Comparison of ENCODE assay signal across 22 cellular contexts in genomic region chr4:99437686-99438577, GRCh38. TPM values are rescaled to one million over a fixed set of nuclear protein-coding genes. Genes with fewer than 3 reads are reported as not detected.
A peak's percentile ranks its signal among the peaks of the same experiment; 100 is the strongest.
DNase-seq lines count a peak whose midpoint lies in the region; ATAC-seq, FAIRE-seq and TF ChIP-seq lines count a peak whose summit lies in the region.
"Had no signal": no experiment of that assay in that cellular context is flagged by ENCODE, and none has a peak within 500 bp of the region (broad histone marks: within the 10 kb centered on the region; RNA-seq: fewer than 3 reads in every experiment).

No MANE protein-coding gene starts in this region.

- no peaks in the 10 kb centered on the region for H3K36me3 Mint-ChIP-seq in activated T-cell treated with anti-CD3 and anti-CD28 coated beads, Interleukin-2, amount 50 U/mL, for 24 hours (ENCODE audit: low read depth)
- H3K36me3 Mint-ChIP-seq: activated CD8-positive, alpha-beta memory T cell treated with anti-CD3 and anti-CD28 coated beads, Interleukin-2, amount 10 ng/mL, durations not matched to agents 7 days and 5 days had no signal

- H3K9me1 ChIP-seq in keratinocyte (ENCODE audit: control insufficient read depth, extremely low read depth, insufficient read depth, low read length): no peaks in the 10 kb centered on the region

- no peak for TF ChIP-seq CTCF in RWPE2 (IDR thresholded peaks at IDR 0.05; ENCODE audit: poor library complexity, severe bottlenecking)
- TF ChIP-seq CTCF in keratinocyte (optimal IDR thresholded peaks at IDR 0.05 in 1 of 3, IDR thresholded peaks at IDR 0.05 in 1 of 3, conservative IDR thresholded peaks at IDR 0.05 in 1 of 3; ENCODE audit: extremely low read depth in 1 of 3, insufficient read depth in 2 of 3, low read length in 3 of 3): no peak
- no peak for TF ChIP-seq CTCF in suprapubic skin (IDR thresholded peaks at IDR 0.05)

- H2AFZ ChIP-seq in keratinocyte (ENCODE audit: control insufficient read depth, low read length): peak overlapping the region; percentile 83

- H3K4me1 ChIP-seq in RWPE2 (ENCODE audit: insufficient read depth, poor library complexity, severe bottlenecking): no peaks in the 10 kb centered on the region
- H3K4me1 ChIP-seq in keratinocyte (ENCODE audit: control insufficient read depth, extremely low read depth, insufficient read depth, low read length): peaks cover 20% of the 10 kb centered on the region
- H3K4me1 ChIP-seq in suprapubic skin: peaks cover 29% of the 10 kb centered on the region
- H3K4me1 ChIP-seq: testis had no signal

- H3K27ac Mint-ChIP-seq in activated T-cell treated with anti-CD3 and anti-CD28 coated beads, Interleukin-2, amount 50 U/mL, for 24 hours: no peak overlapping the region
- H3K27ac Mint-ChIP-seq: activated CD8-positive, alpha-beta memory T cell treated with anti-CD3 and anti-CD28 coated beads, Interleukin-2, amount 10 ng/mL, durations not matched to agents 7 days and 5 days; effector memory CD8-positive, alpha-beta T cell had no signal

- H3K79me2 ChIP-seq in keratinocyte (ENCODE audit: control insufficient read depth, insufficient read depth, low read length): no peaks in the 10 kb centered on the region

- H3K27me3 Mint-ChIP-seq in activated T-cell treated with anti-CD3 and anti-CD28 coated beads, Interleukin-2, amount 50 U/mL, for 24 hours: peaks cover 2% of the 10 kb centered on the region

- no peaks in the 10 kb centered on the region for H3K9me3 Mint-ChIP-seq in activated T-cell treated with anti-CD3 and anti-CD28 coated beads, Interleukin-2, amount 50 U/mL, for 24 hours
- H3K9me3 Mint-ChIP-seq: effector memory CD8-positive, alpha-beta T cell had no signal

- H3K36me3 ChIP-seq in RWPE2 (ENCODE audit: low read depth) (no peaks in the 10 kb centered on the region), keratinocyte (ENCODE audit: control insufficient read depth in 2 of 2, extremely low read depth in 1 of 2, insufficient read depth in 2 of 2, low read length in 2 of 2) (no peaks in the 10 kb centered on the region), suprapubic skin (no peaks in the 10 kb centered on the region)
- H3K36me3 ChIP-seq: ovary had no signal

- dilution Hi-C loops in keratinocyte (cut with MboI; ENCODE audit: extremely low pct_ligation_motif_present, low sequenced_read_pairs): no loop called here

- no peak overlapping the region for H3K4me3 Mint-ChIP-seq in activated T-cell treated with anti-CD3 and anti-CD28 coated beads, Interleukin-2, amount 50 U/mL, for 24 hours
- H3K4me3 Mint-ChIP-seq: activated CD8-positive, alpha-beta memory T cell treated with anti-CD3 and anti-CD28 coated beads, Interleukin-2, amount 10 ng/mL, durations not matched to agents 7 days and 5 days; effector memory CD8-positive, alpha-beta T cell had no signal

- H3K27ac ChIP-seq in RWPE2 (ENCODE audit: poor library complexity, severe bottlenecking) (no peak overlapping the region), keratinocyte (ENCODE audit: control insufficient read depth, insufficient read depth, low read length) (no peak overlapping the region), suprapubic skin (peak overlapping the region; percentile 77)
- H3K27ac ChIP-seq: ovary, testis had no signal

- peak; percentile 85 for FAIRE-seq in keratinocyte (lab: Jason Lieb, UNC)

- no peak overlapping the region for H3K4me3 ChIP-seq in RWPE2 (ENCODE audit: severe bottlenecking)
- peak overlapping the region in 2 of 3 experiments; percentile 2 to 11 for H3K4me3 ChIP-seq in keratinocyte (ENCODE audit: control insufficient read depth in 2 of 3, extremely low read depth in 1 of 3, insufficient read depth in 2 of 3, low read depth in 1 of 3, low read length in 3 of 3)
- no peak overlapping the region for H3K4me3 ChIP-seq in suprapubic skin
- H3K4me3 ChIP-seq: ovary, testis had no signal

- ATAC-seq in RWPE2 (ENCODE audit: low read depth): 0 out of 3 replicates have a peak, but pooled peaks have one; percentile 25
- no peak for ATAC-seq in GM18861 (IDR thresholded peaks at IDR 0.05; ENCODE audit: unreplicated experiment)
- ATAC-seq: activated CD8-positive, alpha-beta memory T cell treated with anti-CD3 and anti-CD28 coated beads, Interleukin-2, amount 10 ng/mL, durations not matched to agents 7 days and 5 days; effector memory CD8-positive, alpha-beta T cell; left cardiac atrium had no signal

- TF ChIP-seq EP300 in suprapubic skin (IDR thresholded peaks at IDR 0.05): no peak

- H3K27me3 ChIP-seq in RWPE2 (ENCODE audit: insufficient read depth, poor library complexity, severe bottlenecking) (no peaks in the 10 kb centered on the region), keratinocyte (ENCODE audit: control insufficient read depth, extremely low read depth, insufficient read depth, low read length) (no peaks in the 10 kb centered on the region), suprapubic skin (no peaks in the 10 kb centered on the region)
- H3K27me3 ChIP-seq: ovary, testis had no signal

- no peaks in the 10 kb centered on the region for H3K9me3 ChIP-seq in RWPE2 (ENCODE audit: severe bottlenecking)
- no peaks in the 10 kb centered on the region for H3K9me3 ChIP-seq in keratinocyte (ENCODE audit: control insufficient read depth, low read depth, low read length)
- H3K9me3 ChIP-seq in suprapubic skin: no peaks in the 10 kb centered on the region
- H3K9me3 ChIP-seq: ovary, testis had no signal

- TF ChIP-seq POLR2A in suprapubic skin (IDR thresholded peaks at IDR 0.05): no peak

- H4K20me1 ChIP-seq in keratinocyte (ENCODE audit: control insufficient read depth, extremely low read depth, insufficient read depth, low read length): no peaks in the 10 kb centered on the region

- H3K4me2 ChIP-seq in keratinocyte (ENCODE audit: control insufficient read depth, extremely low read depth, insufficient read depth, low read depth, low read length): peak overlapping the region; percentile 40

- DNase-seq in NCI-H2107 treated with DMSO at 0.1 percent for 48 hours (lab: John Stamatoyannopoulos, UW; ENCODE audit: unreplicated experiment) (peak; percentile 32), RWPE2 (ENCODE audit: low spot score) (no peak), keratinocyte (ENCODE audit: low read depth, low spot score) (no peak), suprapubic skin (ENCODE audit: low spot score in 2 of 2) (no peak), GOT3 (lab: John Stamatoyannopoulos, UW) (no peak)
- DNase-seq in activated T-cell treated with anti-CD3 and anti-CD28 coated beads, Interleukin-2, amount 50 U/mL, for 24 hours: no peak
- DNase-seq: activated CD8-positive, alpha-beta memory T cell treated with anti-CD3 and anti-CD28 coated beads, Interleukin-2, amount 10 ng/mL, durations not matched to agents 7 days and 5 days; activated effector memory CD4-positive, alpha-beta T cell treated with Interleukin-2 at 50 U/mL for 16 hours; amygdala; cerebellar nuclear complex; effector memory CD8-positive, alpha-beta T cell; H7; Karpas-422; left cardiac atrium; ovary; stimulated activated CD4-positive, alpha-beta T cell treated with anti-CD3 and anti-CD28 coated beads, Interleukin-4, amount 100 ng/mL, for 24 hours; T1000; testis had no signal

- peak overlapping the region; percentile 22 for H3K9ac ChIP-seq in keratinocyte (ENCODE audit: control insufficient read depth, extremely low read depth, insufficient read depth, low read length)

- WGBS in suprapubic skin: 32% methylated on average over 8 of the region's 8 CpGs

- H3K4me1 Mint-ChIP-seq in activated T-cell treated with anti-CD3 and anti-CD28 coated beads, Interleukin-2, amount 50 U/mL, for 24 hours (ENCODE audit: low read depth): no peaks in the 10 kb centered on the region
- H3K4me1 Mint-ChIP-seq: activated CD8-positive, alpha-beta memory T cell treated with anti-CD3 and anti-CD28 coated beads, Interleukin-2, amount 10 ng/mL, durations not matched to agents 7 days and 5 days had no signal

RNA-seq across cellular contexts. Expression of gene ADH7, which starts 2.8 kb away (rescaled TPM):
- 0.16 to 2.2 TPM (median 0.56 TPM) in 3 replicates for polyA plus RNA-seq in keratinocyte
- polyA plus RNA-seq in keratinocyte (2011; ENCODE audit: low read depth): 1.3 TPM
- polyA plus RNA-seq in keratinocyte (2011; cell fraction: cytosol; rRNA removed): 0.19 and 0.32 TPM in 2 replicates
- polyA plus RNA-seq in keratinocyte (2011; cell fraction: nucleus; rRNA removed): 0.51 and 0.85 TPM in 2 replicates
- 0.06 and 0.93 TPM in 2 replicates for polyA plus RNA-seq in keratinocyte (2012; ENCODE audit: low replicate concordance)
- polyA minus RNA-seq in keratinocyte: 1.6 TPM in 1 of 3 replicates, not detected in the others
- not detected for polyA minus RNA-seq in keratinocyte (2011; cell fraction: cytosol; rRNA and poly(A)+ RNA removed)
- polyA minus RNA-seq in keratinocyte (2011; cell fraction: nucleus; rRNA and poly(A)+ RNA removed): 0.78 TPM in 1 of 2 replicates, not detected in the other
- 1 to 10 TPM in 2 of 4 donors, under 1 TPM in 2; 0.24 to 1.2 (median 0.76) TPM for total RNA-seq in suprapubic skin
- total RNA-seq: activated CD8-positive, alpha-beta memory T cell treated with anti-CD3 and anti-CD28 coated beads, Interleukin-2, amount 10 ng/mL, durations not matched to agents 7 days and 5 days; H7; left cardiac atrium; NCI-H460; ovary; SK-MEL-5; testis had no signal
- polyA plus RNA-seq: BJ, ovary had no signal

Comparison
In these comparisons a context has a peak if more than half of its experiments do, and no peak if none do; other contexts are left out.
1. H3K4me3 ChIP-seq: peak in keratinocyte (2 of 3); none in RWPE2 (single experiment) and suprapubic skin (single experiment).